ENCODE assay signal across 8 cellular contexts in genomic region chr5:119323630-119324000, GRCh38. TPM values are rescaled to one million over a fixed set of nuclear protein-coding genes. Genes with fewer than 3 reads are reported as not detected.
DNase-seq lines count a peak whose midpoint lies in the region; ATAC-seq lines count a peak whose summit lies in the region.

No MANE protein-coding gene starts in this region.

- H3K4me2 ChIP-seq in Karpas-422 (ENCODE audit: low read depth, low read length, poor library complexity, severe bottlenecking): no peak overlapping the region

- peaks cover 35% of the 10 kb centered on the region for H3K36me3 Mint-ChIP-seq in activated CD4-positive, alpha-beta memory T cell treated with anti-CD3 and anti-CD28 coated beads, Interleukin-2, amount 10 ng/mL, durations not matched to agents 7 days and 5 days (ENCODE audit: low read depth)

- DNase-seq in AG20443 (ENCODE audit: low spot score) (peak; percentile 37), kidney glomerular epithelial cell (lab: John Stamatoyannopoulos, UW) (peak; percentile 24), AML-193 (lab: John Stamatoyannopoulos, UW) (no peak), Karpas-422 (no peak)
- no peak for DNase-seq in activated CD4-positive, alpha-beta memory T cell treated with anti-CD3 and anti-CD28 coated beads, Interleukin-2, amount 10 ng/mL, durations not matched to agents 7 days and 5 days
- no peak for DNase-seq in stimulated activated naive CD4-positive, alpha-beta T cell (lab: John Stamatoyannopoulos, UW)

- POLR2A ChIA-PET in activated CD4-positive, alpha-beta memory T cell treated with anti-CD3 and anti-CD28 coated beads, Interleukin-2, amount 10 ng/mL, durations not matched to agents 7 days and 5 days (lab: Charles Lee): interaction anchor here (0.8 to 3.8 kb wide), 12 partner anchors 10 to 55 kb away, joined by 3 to 64 read pairs (median 4); no protein-coding TSS in a partner anchor

- H3K79me2 ChIP-seq in Karpas-422 (ENCODE audit: low read length): no peaks in the 10 kb centered on the region

- H3K4me3 ChIP-seq in HUES6 (ENCODE audit: low read depth, low read length) (no peak overlapping the region), Karpas-422 (ENCODE audit: low read length) (no peak overlapping the region)

- H3K9me3 ChIP-seq in HUES6 (ENCODE audit: control insufficient read depth, insufficient read depth, low read depth, low read length): no peaks in the 10 kb centered on the region
- H3K9me3 ChIP-seq in Karpas-422 (ENCODE audit: low read length): no peaks in the 10 kb centered on the region

- H3K9me2 ChIP-seq in Karpas-422 (replicated peaks; ENCODE audit: insufficient read depth, low read length): no peaks in the 10 kb centered on the region

- no peak for ATAC-seq in GM18502 (IDR thresholded peaks at IDR 0.05; ENCODE audit: poor library complexity, unreplicated experiment)

- H3K36me3 ChIP-seq in HUES6 (ENCODE audit: control insufficient read depth, insufficient read depth, low read length): no peaks in the 10 kb centered on the region
- H3K36me3 ChIP-seq in Karpas-422 (ENCODE audit: insufficient read depth, low read length): no peaks in the 10 kb centered on the region

- H3K27ac ChIP-seq in HUES6 (ENCODE audit: low read depth, low read length) (peak overlapping the region; percentile 66), Karpas-422 (ENCODE audit: low read length) (no peak overlapping the region)

- peaks cover 93% of the 10 kb centered on the region for H3K4me1 Mint-ChIP-seq in activated CD4-positive, alpha-beta memory T cell treated with anti-CD3 and anti-CD28 coated beads, Interleukin-2, amount 10 ng/mL, durations not matched to agents 7 days and 5 days

- no peaks in the 10 kb centered on the region for H3K27me3 Mint-ChIP-seq in activated CD4-positive, alpha-beta memory T cell treated with anti-CD3 and anti-CD28 coated beads, Interleukin-2, amount 10 ng/mL, durations not matched to agents 7 days and 5 days

- peak overlapping the region; percentile 23 for H3K9ac ChIP-seq in HUES6 (ENCODE audit: low read length)
- no peak overlapping the region for H3K9ac ChIP-seq in Karpas-422 (ENCODE audit: low read length)

- H3K4me3 Mint-ChIP-seq in activated CD4-positive, alpha-beta memory T cell treated with anti-CD3 and anti-CD28 coated beads, Interleukin-2, amount 10 ng/mL, durations not matched to agents 7 days and 5 days: no peak overlapping the region

- H3K9me3 Mint-ChIP-seq in activated CD4-positive, alpha-beta memory T cell treated with anti-CD3 and anti-CD28 coated beads, Interleukin-2, amount 10 ng/mL, durations not matched to agents 7 days and 5 days: no peaks in the 10 kb centered on the region

- H3K4me1 ChIP-seq in HUES6 (ENCODE audit: control insufficient read depth, insufficient read depth, low read length) (peaks cover 64% of the 10 kb centered on the region), Karpas-422 (ENCODE audit: low read length) (0 out of 2 replicates have a peak, but pooled peaks cover 4% of the 10 kb centered on the region)

- H2AFZ ChIP-seq in Karpas-422 (ENCODE audit: low read length): no peak overlapping the region

- H4K20me1 ChIP-seq in Karpas-422 (ENCODE audit: insufficient read depth, low read depth, low read length): peaks cover 19% of the 10 kb centered on the region; the same call in 1 of the 2 replicates

- H3K27me3 ChIP-seq in HUES6 (ENCODE audit: control insufficient read depth, insufficient read depth, low read length): no peaks in the 10 kb centered on the region
- H3K27me3 ChIP-seq in Karpas-422 (ENCODE audit: low read length): no peaks in the 10 kb centered on the region

- peak overlapping the region; percentile 81 for H3K27ac Mint-ChIP-seq in activated CD4-positive, alpha-beta memory T cell treated with anti-CD3 and anti-CD28 coated beads, Interleukin-2, amount 10 ng/mL, durations not matched to agents 7 days and 5 days

- CTCF ChIA-PET in activated CD4-positive, alpha-beta memory T cell treated with anti-CD3 and anti-CD28 coated beads, Interleukin-2, amount 10 ng/mL, durations not matched to agents 7 days and 5 days (lab: Charles Lee): interaction anchor here (0.8 to 2.5 kb wide), 5 partner anchors 8 to 253 kb away, joined by 3 to 17 read pairs (median 4); partner anchors contain the start of gene DMXL1

RNA-seq across cellular contexts. Expression of gene TNFAIP8, which starts 32.2 kb away (rescaled TPM):
- 100 to 1,000 TPM; 161 to 163 TPM for total RNA-seq in activated CD4-positive, alpha-beta memory T cell treated with anti-CD3 and anti-CD28 coated beads, Interleukin-2, amount 10 ng/mL, durations not matched to agents 7 days and 5 days
- total RNA-seq in Karpas-422 (2014; rRNA removed; shearing (Covaris generic); ENCODE audit: low replicate concordance): 34.5 and 58.7 TPM in 2 replicates

Comparison
In these comparisons a context has a peak if more than half of its experiments do, and no peak if none do; other contexts are left out.
1. DNase-seq: peak in AG20443 (single experiment) and kidney glomerular epithelial cell (single experiment); none in activated CD4-positive, alpha-beta memory T cell treated with anti-CD3 and anti-CD28 coated beads, Interleukin-2, amount 10 ng/mL, durations not matched to agents 7 days and 5 days (single experiment), AML-193 (0 of 2), Karpas-422 (single experiment) and stimulated activated naive CD4-positive, alpha-beta T cell (0 of 6).